ENCODE assay signal across 8 cellular contexts in genomic region chr16:4261557-4262172, GRCh38. TPM values are rescaled to one million over a fixed set of nuclear protein-coding genes. Genes with fewer than 3 reads are reported as not detected.
DNase-seq lines count a peak whose midpoint lies in the region; ATAC-seq and TF ChIP-seq lines count a peak whose summit lies in the region.

No MANE protein-coding gene starts in this region.

- WGBS in gastroesophageal sphincter (ENCODE audit: low coverage in 1 of 2), 2 donors = 80% methylated on average over 14 of the region's 35 CpGs; no CpG with 5 or more reads in 1 of the 2 donors

- no peak overlapping the region for H3K4me3 Mint-ChIP-seq in CD14-positive monocyte

- H3K4me1 ChIP-seq in gastroesophageal sphincter = peaks cover 0 to 29% (median 10%) of the 10 kb centered on the region in 3 donors

- peaks cover 0 to 53% of the 10 kb centered on the region in 2 donors for H3K36me3 ChIP-seq in gastroesophageal sphincter

- no peak for TF ChIP-seq POLR2A in gastroesophageal sphincter (IDR thresholded peaks at IDR 0.05)

- no peak overlapping the region for H3K27ac ChIP-seq in gastroesophageal sphincter

- no peak for DNase-seq in CD14-positive monocyte (ENCODE audit: low spot score)
- DNase-seq in HT1080 (ENCODE audit: low read depth) = peak; percentile 31
- peak; percentile 24 for DNase-seq in activated T-cell treated with anti-CD3 and anti-CD28 coated beads for 24 hours (ENCODE audit: low read depth)
- peak; percentile 40 for DNase-seq in stimulated activated CD4-positive, alpha-beta T cell treated with anti-CD3 and anti-CD28 coated beads, Interleukin-1b, Interleukin-23, amount 100 ng/mL, for 48 hours
- no peak for DNase-seq in DMS79 (lab: John Stamatoyannopoulos, UW)

- H3K27ac Mint-ChIP-seq in CD14-positive monocyte = peak overlapping the region in 2 of 7 donors; percentile 36 to 54

- peaks cover 0 to 2% (median 0%) of the 10 kb centered on the region in 7 donors for H3K9me3 Mint-ChIP-seq in CD14-positive monocyte

- H3K27me3 ChIP-seq in gastroesophageal sphincter = no peaks in the 10 kb centered on the region

- H3K27me3 Mint-ChIP-seq in CD14-positive monocyte (ENCODE audit: low read depth in 3 of 3) = peaks cover 0 to 4% (median 0%) of the 10 kb centered on the region in 3 donors

- H3K4me1 Mint-ChIP-seq in CD14-positive monocyte = peaks cover 6% of the 10 kb centered on the region

- intact Hi-C loops in CD14-positive monocyte (cut with micrococcal nuclease) = no loop called here

- H3K36me3 Mint-ChIP-seq in CD14-positive monocyte = peaks cover 21 to 68% of the 10 kb centered on the region in 2 donors

- ATAC-seq in gastroesophageal sphincter (peak; percentile 40), GM21825 (IDR thresholded peaks at IDR 0.05; ENCODE audit: unreplicated experiment) (no peak), GM18867 (IDR thresholded peaks at IDR 0.05; ENCODE audit: unreplicated experiment) (no peak)

- no peak overlapping the region for H3K4me3 ChIP-seq in gastroesophageal sphincter

- peak; percentile 56 for TF ChIP-seq CTCF in CD14-positive monocyte (IDR thresholded peaks at IDR 0.05)
- TF ChIP-seq CTCF in gastroesophageal sphincter (IDR thresholded peaks at IDR 0.05) = peak in 3 of 4 experiments; percentile 73 to 88 (median 74)

- no peaks in the 10 kb centered on the region for H3K9me3 ChIP-seq in gastroesophageal sphincter

- TF ChIP-seq EP300 in gastroesophageal sphincter (IDR thresholded peaks at IDR 0.05) = no peak

RNA-seq across cellular contexts. Expression of gene TFAP4, which starts 11.2 kb away (rescaled TPM):
- under 1 TPM; 0.16 to 0.71 TPM for polyA plus RNA-seq in CD14-positive monocyte
- total RNA-seq in HT1080 (2014; rRNA removed; shearing (Covaris generic)) = 25.3 and 35.3 TPM in 2 replicates
- 20.2 and 22.7 TPM in 2 replicates for polyA plus RNA-seq in HT1080 (2015; cell fraction: cytosol; rRNA removed)
- 25.4 and 27.0 TPM in 2 replicates for polyA plus RNA-seq in HT1080 (2015; cell fraction: nucleus; rRNA removed)
- total RNA-seq in gastroesophageal sphincter = 1 to 10 TPM; 3.3 to 5.9 (median 4.7) TPM

RNA-seq across cellular contexts. Expression of gene SRL, which starts 19.8 kb away (rescaled TPM):
- not detected for polyA plus RNA-seq in CD14-positive monocyte
- not detected in 2 replicates for total RNA-seq in HT1080 (2014; rRNA removed; shearing (Covaris generic))
- not detected in 2 replicates for polyA plus RNA-seq in HT1080 (2015; cell fraction: cytosol; rRNA removed)
- not detected in 2 replicates for polyA plus RNA-seq in HT1080 (2015; cell fraction: nucleus; rRNA removed)
- 1 to 10 TPM; 1.2 to 3.4 (median 2.4) TPM for total RNA-seq in gastroesophageal sphincter

RNA-seq across cellular contexts. Expression of gene GLIS2, which starts 54.2 kb away (rescaled TPM):
- polyA plus RNA-seq in CD14-positive monocyte = not detected
- 0.84 and 2.8 TPM in 2 replicates for total RNA-seq in HT1080 (2014; rRNA removed; shearing (Covaris generic))
- polyA plus RNA-seq in HT1080 (2015; cell fraction: cytosol; rRNA removed) = 8.6 and 9.5 TPM in 2 replicates
- polyA plus RNA-seq in HT1080 (2015; cell fraction: nucleus; rRNA removed) = 6.5 and 7.0 TPM in 2 replicates
- 10 to 100 TPM in 1 of 4 donors, 1 to 10 TPM in 3; 5.7 to 26.9 (median 7.9) TPM for total RNA-seq in gastroesophageal sphincter

Comparison
In these comparisons a context has a peak if more than half of its experiments do, and no peak if none do; other contexts are left out.
1. DNase-seq: peak in HT1080 (single experiment), activated T-cell treated with anti-CD3 and anti-CD28 coated beads for 24 hours (single experiment) and stimulated activated CD4-positive, alpha-beta T cell treated with anti-CD3 and anti-CD28 coated beads, Interleukin-1b, Interleukin-23, amount 100 ng/mL, for 48 hours (single experiment); none in CD14-positive monocyte (single experiment) and DMS79 (single experiment).